Comparison of ENCODE assay signal across 22 cellular contexts in the genomic region with DNA sequence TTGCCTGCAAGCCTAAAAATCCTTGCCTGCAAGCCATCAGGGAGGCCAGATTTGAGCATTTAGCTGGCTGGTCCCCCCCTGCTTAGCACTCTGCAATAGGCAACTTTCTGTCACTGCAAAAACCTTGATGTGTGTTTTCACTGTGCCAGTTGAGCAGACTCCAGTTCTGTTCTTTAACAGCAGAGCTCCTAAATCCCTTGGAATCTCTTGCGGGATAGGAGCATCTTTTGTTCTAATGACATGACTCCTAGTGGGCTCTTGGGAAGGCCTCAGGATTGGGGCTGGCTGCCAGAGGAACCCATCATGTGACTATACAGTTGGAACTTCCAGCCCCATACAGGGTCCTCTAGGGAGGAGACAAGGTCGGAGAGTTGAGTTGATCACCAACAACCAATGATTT. TPM values are rescaled to one million over a fixed set of nuclear protein-coding genes. Genes with fewer than 3 reads are reported as not detected.
DNase-seq lines count a peak whose midpoint lies in the region; ATAC-seq, FAIRE-seq and TF ChIP-seq lines count a peak whose summit lies in the region.
"Had no signal": no experiment of that assay in that cellular context is flagged by ENCODE, and none has a peak within 500 bp of the region (broad histone marks: within the 10 kb centered on the region; RNA-seq: fewer than 3 reads in every experiment).

No MANE protein-coding gene starts in this region.

- H4K91ac ChIP-seq in trophoblast cell (ENCODE audit: low read depth, low read length): no peak overlapping the region

- H3K4me1 ChIP-seq in iPS-18a (ENCODE audit: control insufficient read depth, low read depth, low read length) (peaks cover 61% of the 10 kb centered on the region), trophoblast cell (ENCODE audit: control insufficient read depth in 1 of 2, insufficient read depth in 2 of 2, low read length in 2 of 2) (peaks cover 2 to 4% of the 10 kb centered on the region in 2 experiments), HepG2 (ENCODE audit: insufficient read depth, low read length) (no peaks in the 10 kb centered on the region)
- H3K4me1 ChIP-seq: A549 had no signal

- H3K9me3 ChIP-seq in iPS-18a (ENCODE audit: control insufficient read depth, low read depth, low read length) (no peaks in the 10 kb centered on the region), trophoblast cell (ENCODE audit: insufficient read depth, low read depth, low read length) (no peaks in the 10 kb centered on the region), HepG2 (ENCODE audit: low read length) (no peaks in the 10 kb centered on the region)
- H3K9me3 ChIP-seq: A549 had no signal

- no peak overlapping the region for H3K4me2 ChIP-seq in trophoblast cell (ENCODE audit: low read length)
- no peak overlapping the region for H3K4me2 ChIP-seq in HepG2 (ENCODE audit: low read depth, low read length)
- H3K4me2 ChIP-seq: A549, PC-9 had no signal

- H2BK120ac ChIP-seq in trophoblast cell (ENCODE audit: insufficient read depth, low read length, poor library complexity): no peak overlapping the region

- no peak overlapping the region for H4K12ac ChIP-seq in trophoblast cell (ENCODE audit: low read depth, low read length)

- CTCF ChIA-PET in HepG2 (lab: Yijun Ruan, JAX; ENCODE audit: low intra/inter-chr PET ratio, low total read pairs): no interaction called here

- ATAC-seq in Right ventricle myocardium superior (ENCODE audit: poor library complexity) (no peak), HG03342 (IDR thresholded peaks at IDR 0.05; ENCODE audit: unreplicated experiment) (no peak), HepG2 (no peak)
- ATAC-seq: A549, GM12878, SK-N-SH treated with all-trans-retinoic acid at 6 μM for 48 hours had no signal

- peak; percentile 23 for DNase-seq in ELF-1 (ENCODE audit: low read depth, low spot score)
- peak; percentile 64 for DNase-seq in NCI-H82 (lab: John Stamatoyannopoulos, UW)
- DNase-seq in trophoblast cell: no peak
- no peak for DNase-seq in Right ventricle myocardium superior
- no peak for DNase-seq in HepG2 (ENCODE audit: low spot score)
- DNase-seq: DMS79, GM23248, HCEC 1CT, Karpas-422, NCI-H1105 treated with DMSO at 0.1 percent for 48 hours, NCI-H2029 treated with DMSO at 0.1 percent for 48 hours, NCI-H226, NCI-H510A treated with DMSO at 0.1 percent for 48 hours, PC-9, RPMI8226, SIG-M5 had no signal

- TF ChIP-seq RAD21 in HepG2 (CRISPR knock-in tag; IDR thresholded peaks at IDR 0.05): no peak

- H3K79me1 ChIP-seq in trophoblast cell (ENCODE audit: low read length): no peaks in the 10 kb centered on the region

- no peaks in the 10 kb centered on the region for H4K20me1 ChIP-seq in HepG2 (ENCODE audit: insufficient read depth, low read length)

- in situ Hi-C loops in HepG2 (cut with HindIII; ENCODE audit: extremely low pct_ligation_motif_present, low pct_unique_long_range_greater_than_20kb): no loop called here

- POLR2A ChIA-PET in HepG2 (lab: Yijun Ruan, JAX): no interaction called here

- no peak overlapping the region for H3K14ac ChIP-seq in trophoblast cell (ENCODE audit: low read length)

- H3K9ac ChIP-seq in iPS-18a (ENCODE audit: low read length) (no peak overlapping the region), trophoblast cell (ENCODE audit: low read length) (no peak overlapping the region), HepG2 (ENCODE audit: insufficient read depth, low read depth, low read length) (no peak overlapping the region)
- H3K9ac ChIP-seq: GM23248 had no signal

- TF ChIP-seq EP300 in HepG2 (IDR thresholded peaks at IDR 0.05; ENCODE audit: low read depth in 2 of 2, low read length in 2 of 2): no peak
- TF ChIP-seq EP300 in HepG2 (CRISPR knock-in tag; IDR thresholded peaks at IDR 0.05; ENCODE audit: borderline replicate concordance): no peak

- TF ChIP-seq CTCF in HepG2 (CRISPR knock-in tag; IDR thresholded peaks at IDR 0.05): no peak

- H2BK5ac ChIP-seq in trophoblast cell (ENCODE audit: low read depth, low read length, poor library complexity): no peak overlapping the region

- H3K18ac ChIP-seq in trophoblast cell (ENCODE audit: low read length): no peak overlapping the region

- TF ChIP-seq POLR2A in HepG2 (IDR thresholded peaks at IDR 0.05; ENCODE audit: insufficient read depth in 1 of 2, low read depth in 2 of 2, low read length in 2 of 2): no peak

- no peak overlapping the region for H3K23ac ChIP-seq in trophoblast cell (ENCODE audit: low read length)

- WGBS in trophoblast cell (ENCODE audit: extremely low coverage, insufficient coverage, insufficient read length): no CpG with 5 or more reads among the region's 2 CpGs
- 92% methylated on average over 2 of the region's 2 CpGs for WGBS in HepG2 (ENCODE audit: low lambda C conversion rate)

- BruUV-seq in HepG2 (replicated peaks; lab: Mats Ljungman, UMichigan): no TSS peak

- no peak overlapping the region for H2AK5ac ChIP-seq in trophoblast cell (ENCODE audit: low read length)

- H3K4me3 ChIP-seq in iPS-18a (ENCODE audit: low read length): peak overlapping the region; percentile 23
- H3K4me3 ChIP-seq in trophoblast cell (ENCODE audit: low read depth, low read length): no peak overlapping the region
- H3K4me3 ChIP-seq in HepG2 (replicated peaks in 1 of 3; ENCODE audit: insufficient read depth in 1 of 3, low read depth in 2 of 3, low read length in 3 of 3): no peak overlapping the region
- H3K4me3 ChIP-seq: A549, GM12878, GM23248, PC-9 had no signal

- H2BK12ac ChIP-seq in trophoblast cell (ENCODE audit: low read length): no peak overlapping the region

- H4K8ac ChIP-seq in trophoblast cell (ENCODE audit: low read depth, low read length): no peak overlapping the region

- H2AFZ ChIP-seq in trophoblast cell (ENCODE audit: insufficient read depth, low read length, poor library complexity): no peak overlapping the region
- no peak overlapping the region for H2AFZ ChIP-seq in HepG2 (ENCODE audit: low read length)
- H2AFZ ChIP-seq: GM23248, PC-9 had no signal

- H3K27ac ChIP-seq in iPS-18a (ENCODE audit: low read length) (peak overlapping the region; percentile 60), trophoblast cell (ENCODE audit: low read depth, low read length) (peak overlapping the region; percentile 21), HepG2 (ENCODE audit: extremely low read length, insufficient read depth, low read length) (no peak overlapping the region)
- H3K27ac ChIP-seq: A549, GM23248, PC-9 had no signal

- H3K36me3 ChIP-seq in iPS-18a (ENCODE audit: control insufficient read depth, low read depth, low read length): no peaks in the 10 kb centered on the region
- H3K36me3 ChIP-seq in trophoblast cell (ENCODE audit: control insufficient read depth in 1 of 2, insufficient read depth in 2 of 2, low read length in 2 of 2): no peaks in the 10 kb centered on the region
- no peaks in the 10 kb centered on the region for H3K36me3 ChIP-seq in HepG2 (replicated peaks in 1 of 2; ENCODE audit: control insufficient read depth in 1 of 2, insufficient read depth in 2 of 2, low read length in 2 of 2)

- intact Hi-C loops in Right ventricle myocardium superior (cut with DNase I): no loop called here
- intact Hi-C loops in HepG2 (cut with micrococcal nuclease; ENCODE audit: unreplicated experiment): no loop called here

- H3K27me3 ChIP-seq in iPS-18a (ENCODE audit: control insufficient read depth, insufficient read depth, low read length) (no peaks in the 10 kb centered on the region), trophoblast cell (ENCODE audit: insufficient read depth, low read length) (no peaks in the 10 kb centered on the region), HepG2 (ENCODE audit: control insufficient read depth in 1 of 2, insufficient read depth in 2 of 2, low read length in 2 of 2) (no peaks in the 10 kb centered on the region)

- H3K79me2 ChIP-seq in trophoblast cell (ENCODE audit: control insufficient read depth, insufficient read depth, low read length, poor library complexity) (no peaks in the 10 kb centered on the region), HepG2 (ENCODE audit: insufficient read depth, low read length) (no peaks in the 10 kb centered on the region)

- no peak for FAIRE-seq in HepG2 (lab: Jason Lieb, UNC)
- FAIRE-seq: A549, GM12878 had no signal

- H3K4ac ChIP-seq in trophoblast cell (ENCODE audit: low read depth, low read length): no peak overlapping the region

TF ChIP-seq in HepG2, 621 proteins besides CTCF, POLR2A, EP300 and RAD21 (continues in another document):
- TF ChIP-seq ZFP82 (CRISPR knock-in tag; IDR thresholded peaks at IDR 0.05; ENCODE audit: borderline replicate concordance) (no peak), ZNF556 (CRISPR knock-in tag; IDR thresholded peaks at IDR 0.05; ENCODE audit: borderline replicate concordance) (no peak), XBP1 (CRISPR knock-in tag; IDR thresholded peaks at IDR 0.05) (no peak), CEBPB (IDR thresholded peaks at IDR 0.05; ENCODE audit: borderline replicate concordance, low read depth, low read length) (no peak), POGZ (CRISPR knock-in tag; IDR thresholded peaks at IDR 0.05) (no peak), ZSCAN21 (CRISPR knock-in tag; IDR thresholded peaks at IDR 0.05; ENCODE audit: borderline replicate concordance) (no peak), ZNF564 (CRISPR knock-in tag; IDR thresholded peaks at IDR 0.05) (no peak)

RNA-seq across cellular contexts. Expression of a gene that starts 50.4 kb away (rescaled TPM):
- polyA plus RNA-seq in trophoblast cell (2013): 5.4 and 6.4 TPM in 2 replicates
- total RNA-seq in Right ventricle myocardium superior (1.6 TPM), HepG2 (2016; rRNA removed; fragmentation: Illumina TruSeq; extraction: Trizol) (16.0 and 18.0 TPM in 2 replicates)
- total RNA-seq in HepG2 (2016; cell fraction: cytosol; rRNA removed; fragmentation: Illumina TruSeq; extraction: Trizol; ENCODE audit: low read depth): 4.4 and 5.4 TPM in 2 replicates
- total RNA-seq in HepG2 (2016; cell fraction: insoluble cytoplasmic fraction; rRNA removed; fragmentation: Illumina TruSeq; extraction: Trizol): 16.1 and 16.7 TPM in 2 replicates
- 7.8 and 11.8 TPM in 2 replicates for total RNA-seq in HepG2 (2016; cell fraction: membrane; rRNA removed; fragmentation: Illumina TruSeq; extraction: Trizol)
- 29.6 and 31.1 TPM in 2 replicates for total RNA-seq in HepG2 (2016; cell fraction: nucleus; rRNA removed; fragmentation: Illumina TruSeq; extraction: Trizol)
- 6.5 and 7.0 TPM in 2 replicates for polyA plus RNA-seq in HepG2 (2011; rRNA removed)
- 2.1 and 3.1 TPM in 2 replicates for polyA plus RNA-seq in HepG2 (2011; cell fraction: cytosol; rRNA removed)
- polyA plus RNA-seq in HepG2 (2011; cell fraction: nucleus; rRNA removed): 4.9 and 7.2 TPM in 2 replicates
- polyA plus RNA-seq in HepG2 (2012): 6.3 and 6.4 TPM in 2 replicates
- 2.1 and 2.3 TPM in 2 replicates for polyA plus RNA-seq in HepG2 (2016; cell fraction: cytosol; fragmentation: Illumina TruSeq; extraction: Trizol; ENCODE audit: low read depth)
- 14.2 and 15.0 TPM in 2 replicates for polyA plus RNA-seq in HepG2 (2016; cell fraction: insoluble cytoplasmic fraction; fragmentation: Illumina TruSeq; extraction: Trizol; ENCODE audit: low read depth)
- 4.0 and 5.0 TPM in 2 replicates for polyA plus RNA-seq in HepG2 (2016; cell fraction: membrane; fragmentation: Illumina TruSeq; extraction: Trizol; ENCODE audit: low read depth)
- 23.3 and 27.1 TPM in 2 replicates for polyA plus RNA-seq in HepG2 (2016; cell fraction: nucleus; fragmentation: Illumina TruSeq; extraction: Trizol; ENCODE audit: insufficient read depth, low read depth)
- polyA minus RNA-seq in HepG2 (2011; rRNA and poly(A)+ RNA removed; ENCODE audit: low replicate concordance): 1.5 TPM in 1 of 2 replicates, not detected in the other
- 2.9 and 3.9 TPM in 2 replicates for polyA minus RNA-seq in HepG2 (2011; cell fraction: cytosol; rRNA and poly(A)+ RNA removed)
- 17.5 and 24.4 TPM in 2 replicates for polyA minus RNA-seq in HepG2 (2011; cell fraction: nucleus; rRNA and poly(A)+ RNA removed)
- total RNA-seq: GM12878, GM23248 had no signal
- polyA plus RNA-seq: CD14-positive monocyte had no signal

Comparison
In these comparisons a context has a peak if more than half of its experiments do, and no peak if none do; other contexts are left out.
1. DNase-seq: peak in ELF-1 (single experiment) and NCI-H82 (single experiment); none in trophoblast cell (0 of 2), Right ventricle myocardium superior (single experiment) and HepG2 (single experiment).